In the genomic region with DNA sequence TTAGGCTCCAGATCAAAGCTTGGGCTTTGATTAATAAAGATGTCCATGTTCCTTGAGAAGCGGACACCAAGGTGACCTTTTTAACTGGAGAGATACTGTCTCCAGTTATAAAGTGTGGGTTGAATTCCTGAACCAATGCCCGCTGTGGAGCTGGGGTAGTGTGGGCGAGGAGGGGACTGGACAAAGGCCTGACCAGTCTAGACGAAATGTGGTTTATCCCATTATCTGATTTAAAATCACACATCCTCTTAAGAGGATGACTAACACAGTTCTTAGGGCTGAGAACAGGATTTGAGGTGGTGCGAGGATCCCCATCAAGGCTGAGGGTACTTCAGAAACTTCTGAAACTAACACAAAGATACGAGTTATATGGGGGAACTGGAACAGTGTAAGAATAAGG, we compare ENCODE assay signal across 23 cellular contexts.
A peak's percentile ranks its signal among the peaks of the same experiment; 100 is the strongest.
DNase-seq lines count a peak whose midpoint lies in the region; ATAC-seq and TF ChIP-seq lines count a peak whose summit lies in the region.
"Had no signal": no experiment of that assay in that cellular context is flagged by ENCODE, and none has a peak within 500 bp of the region (broad histone marks: within the 10 kb centered on the region; RNA-seq: fewer than 3 reads in every experiment).

No MANE protein-coding gene starts in this region.

- H3K9me3 Mint-ChIP-seq in activated T-helper 17 cell treated with anti-CD3 and anti-CD28 coated beads, Interleukin-2, amount 50 U/mL, for 72 hours = no peaks in the 10 kb centered on the region
- H3K9me3 Mint-ChIP-seq: memory B cell, nephron had no signal

- H3K4me3 ChIP-seq in uterus = no peak overlapping the region
- H3K4me3 ChIP-seq: adrenal gland, dorsolateral prefrontal cortex, gastroesophageal sphincter, MG63, thyroid gland had no signal

- H3K27me3 Mint-ChIP-seq in activated T-helper 17 cell treated with anti-CD3 and anti-CD28 coated beads, Interleukin-2, amount 50 U/mL, for 72 hours = peaks cover 35% of the 10 kb centered on the region

- peak; percentile 28 for ATAC-seq in sciatic nerve
- no peak for ATAC-seq in activated T-helper 17 cell treated with anti-CD3 and anti-CD28 coated beads, Interleukin-2, amount 50 U/mL, for 72 hours (replicated peaks)
- ATAC-seq: gastroesophageal sphincter; stimulated activated naive CD8-positive, alpha-beta T cell treated with anti-CD3 and anti-CD28 coated beads, Interleukin-15, Interleukin-2, amounts not matched to agents 100 U/mL and 50 U/mL, for 24 hours had no signal

- H3K9me3 ChIP-seq in uterus = no peaks in the 10 kb centered on the region
- H3K9me3 ChIP-seq: adrenal gland, gastroesophageal sphincter, MG63, thyroid gland had no signal

- no peaks in the 10 kb centered on the region for H3K36me3 Mint-ChIP-seq in activated T-helper 17 cell treated with anti-CD3 and anti-CD28 coated beads, Interleukin-2, amount 50 U/mL, for 72 hours (ENCODE audit: low read depth)
- H3K36me3 Mint-ChIP-seq: memory B cell had no signal

- H3K27me3 ChIP-seq in uterus = no peaks in the 10 kb centered on the region
- H3K27me3 ChIP-seq: adrenal gland, gastroesophageal sphincter, MG63, thyroid gland had no signal

- H3K4me1 ChIP-seq in uterus = no peaks in the 10 kb centered on the region
- H3K4me1 ChIP-seq: adrenal gland, gastroesophageal sphincter had no signal

- no peak overlapping the region for H3K4me3 Mint-ChIP-seq in activated T-helper 17 cell treated with anti-CD3 and anti-CD28 coated beads, Interleukin-2, amount 50 U/mL, for 72 hours
- H3K4me3 Mint-ChIP-seq: nephron had no signal

- no peak overlapping the region for H3K27ac Mint-ChIP-seq in activated T-helper 17 cell treated with anti-CD3 and anti-CD28 coated beads, Interleukin-2, amount 50 U/mL, for 72 hours
- H3K27ac Mint-ChIP-seq: memory B cell, nephron had no signal

- DNase-seq in GM03348 (ENCODE audit: low spot score) (peak; percentile 56), RPMI7951 (ENCODE audit: low read depth) (peak; percentile 93), epithelial cell of prostate (ENCODE audit: low read depth, low spot score) (peak; percentile 43), sciatic nerve (ENCODE audit: low spot score) (no peak), uterus (no peak)
- DNase-seq in activated naive CD4-positive, alpha-beta T cell (lab: John Stamatoyannopoulos, UW) = no peak
- DNase-seq: activated gamma-delta T cell treated with Interleukin-2 at 50 U/mL for 16 hours; adrenal gland; central memory CD4-positive, alpha-beta T cell; COR-L47; DND-41; dorsolateral prefrontal cortex; MG63; NCI-H1436 treated with DMSO at 0.1 percent for 48 hours; NCI-H69; SHP77 treated with DMSO at 0.1 percent for 48 hours; stimulated activated CD4-positive, alpha-beta T cell treated with anti-CD3 and anti-CD28 coated beads, Interleukin-2, amount 100 ng/mL, for 24 hours; stimulated activated naive CD8-positive, alpha-beta T cell treated with anti-CD3 and anti-CD28 coated beads, Interleukin-15, Interleukin-2, amounts not matched to agents 100 U/mL and 50 U/mL, for 24 hours; thyroid gland had no signal

- intact Hi-C loops in sciatic nerve (cut with DNase I) (no loop called here), uterus (cut with DNase I; ENCODE audit: low total_unique reads) (no loop called here)

- H3K4me1 Mint-ChIP-seq in activated T-helper 17 cell treated with anti-CD3 and anti-CD28 coated beads, Interleukin-2, amount 50 U/mL, for 72 hours = no peaks in the 10 kb centered on the region
- H3K4me1 Mint-ChIP-seq: nephron had no signal

- H3K27ac ChIP-seq in epithelial cell of prostate (peak overlapping the region; percentile 32), uterus (no peak overlapping the region)
- H3K27ac ChIP-seq: adrenal gland, dorsolateral prefrontal cortex, gastroesophageal sphincter, thyroid gland had no signal

- TF ChIP-seq CTCF in uterus (IDR thresholded peaks at IDR 0.05) = no peak

- TF ChIP-seq POLR2A in uterus (IDR thresholded peaks at IDR 0.05) = no peak

- H3K36me3 ChIP-seq in uterus = no peaks in the 10 kb centered on the region
- H3K36me3 ChIP-seq: adrenal gland, gastroesophageal sphincter, MG63, thyroid gland had no signal

Comparison
In these comparisons a context has a peak if more than half of its experiments do, and no peak if none do; other contexts are left out.
1. DNase-seq: peak in GM03348 (single experiment), RPMI7951 (single experiment) and epithelial cell of prostate (single experiment); none in sciatic nerve (single experiment), uterus (0 of 2) and activated naive CD4-positive, alpha-beta T cell (0 of 4).